Comparison of ENCODE assay signal across 33 cellular contexts in the genomic region with DNA sequence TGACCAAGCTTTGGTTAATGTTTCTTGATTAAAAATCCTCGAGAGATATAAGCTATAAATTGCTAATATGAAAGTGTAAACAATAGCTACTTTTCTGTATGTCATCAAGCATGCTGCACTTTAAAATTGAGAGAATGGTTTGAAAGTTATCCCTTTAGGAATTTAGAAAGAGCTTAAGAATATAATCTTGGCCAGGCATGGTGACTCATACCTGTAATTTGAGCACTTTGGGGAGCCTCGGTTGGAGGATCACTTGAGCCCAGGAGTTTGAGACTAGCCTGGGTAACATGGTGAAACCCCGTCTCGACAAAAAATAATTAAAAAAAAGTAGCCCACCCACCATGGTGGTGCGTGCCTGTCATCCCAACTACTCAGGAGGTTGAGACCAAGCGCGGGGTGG. TPM values are rescaled to one million over a fixed set of nuclear protein-coding genes. Genes with fewer than 3 reads are reported as not detected.
"Had no signal": no experiment of that assay in that cellular context is flagged by ENCODE, and none has a peak within 500 bp of the region (broad histone marks: within the 10 kb centered on the region; RNA-seq: fewer than 3 reads in every experiment).

No MANE protein-coding gene starts in this region.

- H3K9me3 ChIP-seq: ascending aorta, thyroid gland, upper lobe of right lung had no signal

- ATAC-seq: activated CD8-positive, alpha-beta T cell treated with anti-CD3 and anti-CD28 coated beads, Interleukin-2, amount 10 ng/mL, durations not matched to agents 7 days and 5 days; activated naive CD8-positive, alpha-beta T cell treated with anti-CD3 and anti-CD28 coated beads, Interleukin-2, amount 50 U/mL, for 24 hours; effector memory CD8-positive, alpha-beta T cell; esophagus mucosa; heart right ventricle; left lung; naive thymus-derived CD4-positive, alpha-beta T cell; stimulated activated naive CD8-positive, alpha-beta T cell treated with anti-CD3 and anti-CD28 coated beads, Interleukin-15, Interleukin-2, amounts not matched to agents 100 U/mL and 50 U/mL, for 24 hours; upper lobe of right lung had no signal

- H3K27me3 ChIP-seq: ascending aorta, heart right ventricle, left lung, neural progenitor cell, thyroid gland, upper lobe of right lung had no signal

- DNase-seq: activated CD4-positive, alpha-beta T cell treated with anti-CD3 and anti-CD28 coated beads, Interleukin-2, amount 10 ng/mL, durations not matched to agents 7 days and 5 days; activated CD4-positive, CD25-positive, alpha-beta regulatory T cell treated with anti-CD3 and anti-CD28 coated beads, Interleukin-2, amount 50 U/mL, for 72 hours; activated CD8-positive, alpha-beta T cell treated with anti-CD3 and anti-CD28 coated beads, Interleukin-2, amount 10 ng/mL, durations not matched to agents 7 days and 5 days; activated gamma-delta T cell; activated naive CD4-positive, alpha-beta T cell treated with anti-CD3 and anti-CD28 coated beads, Interleukin-2, amount 50 U/mL, for 16 hours; activated naive CD8-positive, alpha-beta T cell treated with anti-CD3 and anti-CD28 coated beads, Interleukin-2, amount 50 U/mL, for 24 hours; central memory CD4-positive, alpha-beta T cell; dorsolateral prefrontal cortex; effector memory CD8-positive, alpha-beta T cell; heart right ventricle; immature natural killer cell; kidney glomerular epithelial cell; left lung; naive thymus-derived CD4-positive, alpha-beta T cell; retina; stimulated activated CD4-positive, alpha-beta T cell treated with anti-CD3 and anti-CD28 coated beads, Interleukin-12 subunit alpha, Interleukin-12 subunit beta, amount 100 ng/mL, for 4 hours; stimulated activated CD4-positive, alpha-beta T cell treated with anti-CD3 and anti-CD28 coated beads, Interleukin-4, amount 100 ng/mL, for 4 hours; stimulated activated naive CD8-positive, alpha-beta T cell treated with anti-CD3 and anti-CD28 coated beads, Interleukin-15, Interleukin-2, amounts not matched to agents 100 U/mL and 50 U/mL, for 24 hours; substantia nigra; T-helper 1 cell; thyroid gland; upper lobe of right lung; WERI-Rb-1 had no signal

- H3K27ac ChIP-seq: ascending aorta, dorsolateral prefrontal cortex, heart right ventricle, left lung, neural progenitor cell, thyroid gland, upper lobe of right lung, WERI-Rb-1 had no signal

- H3K4me3 ChIP-seq: ascending aorta, dorsolateral prefrontal cortex, heart right ventricle, left lung, lung, neural progenitor cell, thyroid gland, upper lobe of right lung had no signal

- H3K36me3 ChIP-seq: ascending aorta, heart right ventricle, left lung, neural progenitor cell, thyroid gland, upper lobe of right lung, WERI-Rb-1 had no signal

- H3K4me1 ChIP-seq: ascending aorta, left lung, neural progenitor cell, thyroid gland, upper lobe of right lung had no signal

RNA-seq across cellular contexts. Expression of a gene that starts 12.2 kb away (rescaled TPM):
- total RNA-seq: activated CD4-positive, alpha-beta T cell treated with anti-CD3 and anti-CD28 coated beads, Interleukin-2, amount 10 ng/mL, durations not matched to agents 7 days and 5 days; activated CD8-positive, alpha-beta T cell treated with anti-CD3 and anti-CD28 coated beads, Interleukin-2, amount 10 ng/mL, durations not matched to agents 7 days and 5 days; activated T-helper 1 cell treated with anti-CD3 and anti-CD28 coated beads, Interleukin-12 subunit alpha, Interleukin-12 subunit beta, Interleukin-2, Interleukin-4 antibody, amounts not matched to agents 30 ng/mL and 10 ng/mL and 1 ng/mL, durations not matched to agents 14 hours and 24 hours and 36 hours; ascending aorta; dorsolateral prefrontal cortex; endothelial cell of umbilical vein; esophagus mucosa; fibroblast of villous mesenchyme; heart right ventricle; left lung; lung; naive thymus-derived CD4-positive, alpha-beta T cell; omental fat pad; posterior vena cava; skeletal muscle tissue; upper lobe of right lung had no signal
